Comparison of ENCODE assay signal across 9 cellular contexts in genomic region chr19:55383279-55383788, GRCh38. TPM values are rescaled to one million over a fixed set of nuclear protein-coding genes. Genes with fewer than 3 reads are reported as not detected.
DNase-seq lines count a peak whose midpoint lies in the region; ATAC-seq, FAIRE-seq and TF ChIP-seq lines count a peak whose summit lies in the region.
"Had no signal": no experiment of that assay in that cellular context is flagged by ENCODE, and none has a peak within 500 bp of the region (broad histone marks: within the 10 kb centered on the region; RNA-seq: fewer than 3 reads in every experiment).

No MANE protein-coding gene starts in this region.

- intact Hi-C loops in spleen (cut with DNase I; ENCODE audit: low total_unique reads): no loop called here

- peak; percentile 63 for DNase-seq in DMS79 treated with DMSO at 0.1 percent for 48 hours (lab: John Stamatoyannopoulos, UW)
- no peak for DNase-seq in DMS79 (lab: John Stamatoyannopoulos, UW)
- peak in 1 of 34 experiments; percentile 15 for DNase-seq in T-cell
- no peak for DNase-seq in fibroblast of lung (ENCODE audit: low read depth in 2 of 2)
- DNase-seq in spleen: peak; percentile 80
- no peak for DNase-seq in RCC 7860 (ENCODE audit: low spot score)
- no peak for DNase-seq in T-helper 9 cell

- TF ChIP-seq POLR2A in spleen (IDR thresholded peaks at IDR 0.05): no peak

- H4K20me1 ChIP-seq in fibroblast of lung (ENCODE audit: control insufficient read depth, extremely low read depth, insufficient read depth, low read length): peaks cover 3% of the 10 kb centered on the region

- POLR2A ChIA-PET in T-cell (lab: Charles Lee): interaction anchor here (0.6 to 1.2 kb wide), 3 partner anchors 17 to 106 kb away, joined by 3 to 7 read pairs (median 5); partner anchors contain the start of gene KMT5C (in 1 of the 2)

- peak overlapping the region; percentile 76 to 100 (median 83) for H3K4me3 Mint-ChIP-seq in T-cell

- 4 to 11% (median 10%) methylated on average over 28 to 31 of the region's 31 CpGs for WGBS in spleen, 5 donors

- H3K36me3 ChIP-seq in fibroblast of lung (ENCODE audit: control insufficient read depth, insufficient read depth, low read length): peaks cover 12% of the 10 kb centered on the region
- H3K36me3 ChIP-seq in spleen: peaks cover 0 to 19% (median 16%) of the 10 kb centered on the region in 6 donors

- H3K9me3 ChIP-seq in fibroblast of lung (ENCODE audit: control insufficient read depth, insufficient read depth, low read depth, low read length): no peaks in the 10 kb centered on the region
- no peaks in the 10 kb centered on the region for H3K9me3 ChIP-seq in spleen

- CTCF ChIA-PET in T-cell (lab: Charles Lee): interaction anchor here in 1 of 2 donors (0.6 to 2.1 kb wide), 2 partner anchors 44 to 294 kb away, joined by 6 to 9 read pairs; partner anchors contain the start of gene KMT5C

- H3K27ac ChIP-seq in fibroblast of lung (ENCODE audit: insufficient read depth, low read length) (no peak overlapping the region), spleen (peak overlapping the region in 6 of 8 donors; percentile 54 to 93 (median 78))

- H3K27ac Mint-ChIP-seq in T-cell: peak overlapping the region; percentile 76 to 83

- H3K27me3 Mint-ChIP-seq in T-cell: no peaks in the 10 kb centered on the region

- H3K27me3 ChIP-seq in fibroblast of lung (ENCODE audit: control insufficient read depth, insufficient read depth, low read length) (no peaks in the 10 kb centered on the region), spleen (replicated peaks in 1 of 7) (no peaks in the 10 kb centered on the region)

- peaks cover 48 to 58% (median 55%) of the 10 kb centered on the region in 3 donors for H3K4me1 Mint-ChIP-seq in T-cell

- peak overlapping the region in 2 of 4 experiments; percentile 17 to 40 for H3K4me3 ChIP-seq in fibroblast of lung (replicated peaks in 1 of 4; ENCODE audit: control extremely low read depth in 1 of 4, insufficient read depth in 1 of 4, low read depth in 3 of 4, low read length in 4 of 4)
- peak overlapping the region in 6 of 8 donors; percentile 19 to 95 (median 76) for H3K4me3 ChIP-seq in spleen

- H3K4me1 ChIP-seq in fibroblast of lung (ENCODE audit: control insufficient read depth, extremely low read depth, insufficient read depth, low read length) (peaks cover 15% of the 10 kb centered on the region), spleen (peaks cover 32 to 48% (median 40%) of the 10 kb centered on the region in 6 donors)

- no peak for ATAC-seq in T-cell (replicated peaks in 1 of 4)
- ATAC-seq in HG02981 (IDR thresholded peaks at IDR 0.05; ENCODE audit: unreplicated experiment): no peak

- no peak for FAIRE-seq in RCC 7860 (lab: Jason Lieb, UNC)
- FAIRE-seq: A204.1 had no signal

- peaks cover 26% of the 10 kb centered on the region for H3K79me2 ChIP-seq in fibroblast of lung (ENCODE audit: control insufficient read depth, insufficient read depth, low read length)

- H2AFZ ChIP-seq in fibroblast of lung (ENCODE audit: low read length): peak overlapping the region; percentile 62

- H3K36me3 Mint-ChIP-seq in T-cell: peaks cover 22% of the 10 kb centered on the region

- peak overlapping the region; percentile 34 for H3K9ac ChIP-seq in fibroblast of lung (ENCODE audit: insufficient read depth, low read length)

- no peaks in the 10 kb centered on the region for H3K9me3 Mint-ChIP-seq in T-cell

- H3K4me2 ChIP-seq in fibroblast of lung (ENCODE audit: extremely low read depth, insufficient read depth, low read length): peak overlapping the region; percentile 66

- TF ChIP-seq CTCF in fibroblast of lung (conservative IDR thresholded peaks at IDR 0.05 in 1 of 2, IDR thresholded peaks at IDR 0.05 in 1 of 2; ENCODE audit: low read depth in 1 of 2, low read length in 2 of 2) (no peak), spleen (IDR thresholded peaks at IDR 0.05 in 8 of 11, conservative IDR thresholded peaks at IDR 0.05 in 3 of 11) (no peak)

RNA-seq across cellular contexts. Expression of gene TMEM238, which starts 0.8 kb away (rescaled TPM):
- total RNA-seq in T-cell (10 to 100 TPM; 10.8 to 23.2 (median 20.0) TPM), fibroblast of lung (0.26 and 0.33 TPM in 2 replicates), spleen (1 to 10 TPM; 3.7 to 8.8 (median 5.0) TPM)
- polyA plus RNA-seq in fibroblast of lung (not detected in 2 replicates), spleen (under 1 TPM in 2 of 3 donors, not detected in 1; 0.17 to 0.32 TPM)
- polyA plus RNA-seq in fibroblast of lung (2012): 0.15 TPM in 1 of 2 replicates, not detected in the other
- polyA minus RNA-seq in fibroblast of lung (ENCODE audit: low replicate concordance): not detected in 2 replicates

RNA-seq across cellular contexts. Expression of gene RPL28, which starts 2.4 kb away (rescaled TPM):
- total RNA-seq in T-cell: 1,000 to 10,000 TPM; 3,465 to 4,436 (median 4,286) TPM
- 146 and 168 TPM in 2 replicates for total RNA-seq in fibroblast of lung
- 548 and 665 TPM in 2 replicates for polyA plus RNA-seq in fibroblast of lung
- polyA plus RNA-seq in fibroblast of lung (2012): 2,843 and 2,858 TPM in 2 replicates
- 715 and 824 TPM in 2 replicates for polyA minus RNA-seq in fibroblast of lung (ENCODE audit: low replicate concordance)
- 1,000 to 10,000 TPM in 5 of 7 donors, 100 to 1,000 TPM in 2; 581 to 2,029 (median 1,447) TPM for total RNA-seq in spleen
- 1,000 to 10,000 TPM; 3,566 to 4,833 (median 4,082) TPM for polyA plus RNA-seq in spleen

RNA-seq across cellular contexts. Expression of gene TMEM190, which starts 6.7 kb away (rescaled TPM):
- total RNA-seq in T-cell (not detected), fibroblast of lung (not detected in 2 replicates), spleen (not detected)
- polyA plus RNA-seq in fibroblast of lung (0.14 TPM in 1 of 2 replicates, not detected in the other), spleen (under 1 TPM in 1 of 3 donors, not detected in 2; 0.20 TPM)
- polyA plus RNA-seq in fibroblast of lung (2012): not detected in 2 replicates
- not detected in 2 replicates for polyA minus RNA-seq in fibroblast of lung (ENCODE audit: low replicate concordance)

RNA-seq across cellular contexts. Expression of gene IL11, which starts 13.1 kb away (rescaled TPM):
- total RNA-seq in T-cell (under 1 TPM in 2 of 5 donors, not detected in 3; 0.53 to 0.96 TPM), fibroblast of lung (0.66 and 1.0 TPM in 2 replicates), spleen (under 1 TPM in 1 of 7 donors, not detected in 6; 0.23 TPM)
- polyA plus RNA-seq in fibroblast of lung (1.2 and 1.3 TPM in 2 replicates), spleen (under 1 TPM in 2 of 3 donors, not detected in 1; 0.04 to 0.06 TPM)
- 1.9 and 2.2 TPM in 2 replicates for polyA plus RNA-seq in fibroblast of lung (2012)
- polyA minus RNA-seq in fibroblast of lung (ENCODE audit: low replicate concordance): 0.96 and 1.1 TPM in 2 replicates

RNA-seq across cellular contexts. Expression of gene GARIN5B, which starts 20.3 kb away (rescaled TPM):
- total RNA-seq in T-cell: not detected
- total RNA-seq in fibroblast of lung: not detected in 2 replicates
- not detected in 2 replicates for polyA plus RNA-seq in fibroblast of lung
- not detected in 2 replicates for polyA plus RNA-seq in fibroblast of lung (2012)
- polyA minus RNA-seq in fibroblast of lung (ENCODE audit: low replicate concordance): not detected in 2 replicates
- total RNA-seq in spleen: not detected
- polyA plus RNA-seq in spleen: not detected

Comparison
In these comparisons a context has a peak if more than half of its experiments do, and no peak if none do; other contexts are left out.
1. DNase-seq: peak in DMS79 treated with DMSO at 0.1 percent for 48 hours (single experiment) and spleen (single experiment); none in DMS79 (single experiment), fibroblast of lung (0 of 2), RCC 7860 (single experiment) and T-helper 9 cell (single experiment).